Comparison of ENCODE assay signal across 30 cellular contexts in genomic region chr15:29589975-29590374, GRCh38.
"Had no signal": no experiment of that assay in that cellular context is flagged by ENCODE, and none has a peak within 500 bp of the region (broad histone marks: within the 10 kb centered on the region; RNA-seq: fewer than 3 reads in every experiment).

No MANE protein-coding gene starts in this region.

- H3K4me1 Mint-ChIP-seq: immature natural killer cell; naive thymus-derived CD8-positive, alpha-beta T cell; stimulated activated naive B cell treated with anti-CD40 and anti-IgM and Interleukin-4, amounts not matched to agents 10 μg/mL and 1 μg/mL and 100 μg/mL, for 72 hours had no signal

- H3K36me3 Mint-ChIP-seq: immature natural killer cell; naive thymus-derived CD8-positive, alpha-beta T cell; stimulated activated naive B cell treated with anti-CD40 and anti-IgM and Interleukin-4, amounts not matched to agents 10 μg/mL and 1 μg/mL and 100 μg/mL, for 72 hours had no signal

- H3K27ac Mint-ChIP-seq: immature natural killer cell; naive thymus-derived CD8-positive, alpha-beta T cell; nephron; stimulated activated naive B cell treated with anti-CD40 and anti-IgM and Interleukin-4, amounts not matched to agents 10 μg/mL and 1 μg/mL and 100 μg/mL, for 72 hours had no signal

- H3K4me3 Mint-ChIP-seq: immature natural killer cell; naive thymus-derived CD8-positive, alpha-beta T cell; nephron; neural crest cell; stimulated activated naive B cell treated with anti-CD40 and anti-IgM and Interleukin-4, amounts not matched to agents 10 μg/mL and 1 μg/mL and 100 μg/mL, for 72 hours had no signal

- H3K4me1 ChIP-seq: left lung, lower lobe of right lung, pancreas, prostate gland, suprapubic skin, tibial artery, upper lobe of right lung had no signal

- ATAC-seq: left colon; left lung; lower lobe of right lung; naive thymus-derived CD8-positive, alpha-beta T cell; pancreas; right cardiac atrium; sciatic nerve; stimulated activated naive B cell treated with anti-CD40 and anti-IgM and Interleukin-4, amounts not matched to agents 10 μg/mL and 1 μg/mL and 100 μg/mL, for 72 hours; stimulated activated naive CD8-positive, alpha-beta T cell treated with anti-CD3 and anti-CD28 coated beads, Interleukin-15, Interleukin-2, amounts not matched to agents 100 U/mL and 50 U/mL, for 24 hours; upper lobe of right lung had no signal

- DNase-seq: hypothalamus; immature natural killer cell; kidney; left colon; left lung; lower lobe of right lung; mammary epithelial cell; mesenchymal stem cell; naive thymus-derived CD8-positive, alpha-beta T cell; nucleus accumbens; pancreas; right cardiac atrium; stimulated activated CD4-positive, alpha-beta T cell treated with anti-CD3 and anti-CD28 coated beads, Interleukin-12 subunit alpha, Interleukin-12 subunit beta, amount 100 ng/mL, for 4 hours; stimulated activated CD4-positive, alpha-beta T cell treated with anti-CD3 and anti-CD28 coated beads, Interleukin-15, amount 100 ng/mL, for 24 hours; stimulated activated CD4-positive, alpha-beta T cell treated with anti-CD3 and anti-CD28 coated beads, Interleukin-2, amount 100 ng/mL, for 24 hours; stimulated activated CD4-positive, alpha-beta T cell treated with anti-CD3 and anti-CD28 coated beads, Interleukin-4, amount 100 ng/mL, for 1 hour; stimulated activated naive B cell treated with anti-CD40 and anti-IgM and Interleukin-4, amounts not matched to agents 10 μg/mL and 1 μg/mL and 100 μg/mL, for 72 hours; stimulated activated naive CD8-positive, alpha-beta T cell treated with anti-CD3 and anti-CD28 coated beads, Interleukin-15, Interleukin-2, amounts not matched to agents 100 U/mL and 50 U/mL, for 24 hours; tibial artery; trophoblast cell; upper lobe of right lung had no signal

- H3K4me3 ChIP-seq: left lung, lower lobe of right lung, pancreas, prostate gland, skin epidermis, suprapubic skin, thoracic aorta, tibial artery, upper lobe of right lung had no signal

- H3K9me3 Mint-ChIP-seq: nephron, neural crest cell had no signal

- H3K27ac ChIP-seq: left lung, lower lobe of right lung, pancreas, prostate gland, skin epidermis, suprapubic skin, thoracic aorta, tibial artery, upper lobe of right lung had no signal

- FAIRE-seq: islet of Langerhans, kidney, pancreas, urothelium cell line had no signal

- H3K27me3 ChIP-seq: left lung, pancreas, suprapubic skin, tibial artery, upper lobe of right lung had no signal

- H3K9me3 ChIP-seq: left lung, lower lobe of right lung, pancreas, prostate gland, suprapubic skin, thoracic aorta, tibial artery, upper lobe of right lung had no signal

- H3K36me3 ChIP-seq: left lung, lower lobe of right lung, pancreas, prostate gland, suprapubic skin, thoracic aorta, tibial artery, upper lobe of right lung had no signal

- H3K27me3 Mint-ChIP-seq: stimulated activated naive B cell treated with anti-CD40 and anti-IgM and Interleukin-4, amounts not matched to agents 10 μg/mL and 1 μg/mL and 100 μg/mL, for 72 hours had no signal
